In the genomic region with DNA sequence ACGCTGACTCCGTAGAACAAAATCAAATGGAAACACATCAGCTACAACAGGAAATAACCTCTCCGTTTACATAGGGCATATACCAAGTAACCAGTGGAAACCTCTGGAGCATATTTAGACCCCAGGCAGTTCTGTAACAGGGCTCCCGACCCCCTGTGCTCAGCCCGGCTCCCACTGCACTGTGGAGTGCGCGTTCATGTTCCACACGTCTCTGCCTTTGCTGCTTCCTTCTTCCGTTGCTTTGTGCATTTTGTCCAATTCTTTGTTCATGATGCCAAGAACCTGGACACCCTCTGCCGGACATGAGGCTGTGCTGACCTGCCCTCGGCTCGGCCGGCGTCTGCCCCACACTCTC, we compare ENCODE assay signal across 1 cellular context.
TF ChIP-seq lines count a peak whose summit lies in the region.

No MANE protein-coding gene starts in this region.

TF ChIP-seq in IMR-90, 13 proteins besides CTCF, POLR2A, EP300 and RAD21:
- TF ChIP-seq, protein P1, sequence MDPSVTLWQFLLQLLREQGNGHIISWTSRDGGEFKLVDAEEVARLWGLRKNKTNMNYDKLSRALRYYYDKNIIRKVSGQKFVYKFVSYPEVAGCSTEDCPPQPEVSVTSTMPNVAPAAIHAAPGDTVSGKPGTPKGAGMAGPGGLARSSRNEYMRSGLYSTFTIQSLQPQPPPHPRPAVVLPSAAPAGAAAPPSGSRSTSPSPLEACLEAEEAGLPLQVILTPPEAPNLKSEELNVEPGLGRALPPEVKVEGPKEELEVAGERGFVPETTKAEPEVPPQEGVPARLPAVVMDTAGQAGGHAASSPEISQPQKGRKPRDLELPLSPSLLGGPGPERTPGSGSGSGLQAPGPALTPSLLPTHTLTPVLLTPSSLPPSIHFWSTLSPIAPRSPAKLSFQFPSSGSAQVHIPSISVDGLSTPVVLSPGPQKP (IDR thresholded peaks at IDR 0.05; ENCODE audit: borderline replicate concordance, low read depth, low read length): no peak
- TF ChIP-seq CHD1 (IDR thresholded peaks at IDR 0.05; ENCODE audit: low read depth, low read length): no peak
- no peak for TF ChIP-seq FOS (IDR thresholded peaks at IDR 0.05; ENCODE audit: low read depth, low read length)
- no peak for TF ChIP-seq MAZ (IDR thresholded peaks at IDR 0.05; ENCODE audit: borderline replicate concordance, low read depth, low read length)
- no peak for TF ChIP-seq BHLHE40 (IDR thresholded peaks at IDR 0.05; ENCODE audit: low read depth, low read length)
- no peak for TF ChIP-seq SMC3 (IDR thresholded peaks at IDR 0.05; ENCODE audit: low read depth, low read length)
- TF ChIP-seq MXI1 (IDR thresholded peaks at IDR 0.05; ENCODE audit: borderline replicate concordance, low read depth, low read length): no peak
- no peak for TF ChIP-seq NFE2L2 (IDR thresholded peaks at IDR 0.05; ENCODE audit: low read depth, low read length)
- TF ChIP-seq, protein P2, sequence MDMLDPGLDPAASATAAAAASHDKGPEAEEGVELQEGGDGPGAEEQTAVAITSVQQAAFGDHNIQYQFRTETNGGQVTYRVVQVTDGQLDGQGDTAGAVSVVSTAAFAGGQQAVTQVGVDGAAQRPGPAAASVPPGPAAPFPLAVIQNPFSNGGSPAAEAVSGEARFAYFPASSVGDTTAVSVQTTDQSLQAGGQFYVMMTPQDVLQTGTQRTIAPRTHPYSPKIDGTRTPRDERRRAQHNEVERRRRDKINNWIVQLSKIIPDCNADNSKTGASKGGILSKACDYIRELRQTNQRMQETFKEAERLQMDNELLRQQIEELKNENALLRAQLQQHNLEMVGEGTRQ (IDR thresholded peaks at IDR 0.05; ENCODE audit: low read depth, low read length): no peak
- TF ChIP-seq RCOR1 (IDR thresholded peaks at IDR 0.05; ENCODE audit: insufficient replicate concordance, low read length): no peak
- no peak for TF ChIP-seq CEBPB (IDR thresholded peaks at IDR 0.05; ENCODE audit: low read depth, low read length)
- no peak for TF ChIP-seq RFX5 (IDR thresholded peaks at IDR 0.05; ENCODE audit: low read depth, low read length)
- no peak for TF ChIP-seq MAFK (IDR thresholded peaks at IDR 0.05; ENCODE audit: low read depth, low read length)
